Comparison of ENCODE assay signal across 28 cellular contexts in the genomic region with DNA sequence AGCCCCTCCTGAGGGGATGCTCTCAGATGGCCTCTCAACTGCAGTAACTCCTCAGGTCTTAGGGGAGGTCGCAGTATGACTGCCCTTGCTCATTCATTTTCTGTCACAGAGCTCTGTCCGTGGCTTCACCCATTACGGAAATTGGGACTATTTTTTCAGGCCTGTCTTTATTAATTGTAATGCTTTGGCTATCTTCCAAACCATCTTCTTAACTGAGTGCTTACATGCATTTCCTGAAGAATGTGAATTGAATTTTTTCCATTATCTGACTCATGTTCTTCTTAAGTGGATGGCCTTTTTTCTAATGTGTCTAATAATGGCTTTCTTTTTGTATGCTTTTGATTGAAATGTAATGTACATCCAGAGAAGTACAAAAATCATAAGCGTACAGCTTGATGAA. TPM values are rescaled to one million over a fixed set of nuclear protein-coding genes. Genes with fewer than 3 reads are reported as not detected.
"Had no signal": no experiment of that assay in that cellular context is flagged by ENCODE, and none has a peak within 500 bp of the region (broad histone marks: within the 10 kb centered on the region; RNA-seq: fewer than 3 reads in every experiment).

No MANE protein-coding gene starts in this region.

- H3K36me3 ChIP-seq: adrenal gland, breast epithelium, Peyer's patch, SJSA1 had no signal

- H3K27me3 ChIP-seq: adrenal gland, breast epithelium, Peyer's patch, SJSA1 had no signal

- H3K4me3 ChIP-seq: adrenal gland, breast epithelium, Peyer's patch, SJSA1 had no signal

- DNase-seq: activated CD4-positive, alpha-beta T cell treated with anti-CD3 and anti-CD28 coated beads for 48 hours; activated CD4-positive, alpha-beta T cell treated with anti-CD3 and anti-CD28 coated beads, Interleukin-2, amount 50 U/mL, for 4 hours; activated CD4-positive, CD25-positive, alpha-beta regulatory T cell treated with anti-CD3 and anti-CD28 coated beads, Interleukin-2, amount 50 U/mL, for 72 hours; activated CD8-positive, alpha-beta memory T cell treated with anti-CD3 and anti-CD28 coated beads, Interleukin-2, amount 50 U/mL, for 48 hours; activated CD8-positive, alpha-beta T cell treated with anti-CD3 and anti-CD28 coated beads, Interleukin-2, amount 10 ng/mL, durations not matched to agents 7 days and 5 days; activated naive CD4-positive, alpha-beta T cell treated with anti-CD3 and anti-CD28 coated beads, Interleukin-2, amount 50 U/mL, for 16 hours; activated naive CD8-positive, alpha-beta T cell treated with anti-CD3 and anti-CD28 coated beads, Interleukin-2, amount 10 ng/mL, durations not matched to agents 7 days and 5 days; activated T-cell treated with anti-CD3 and anti-CD28 coated beads, Interleukin-2, amount 50 U/mL, for 1 hour; adrenal gland; anterior cingulate cortex; central memory CD4-positive, alpha-beta T cell; IMR-90; KG1; NCI-H1092; NCI-H1436; NCI-H1694 treated with DMSO at 0.1 percent for 48 hours; NCI-H2029 treated with DMSO at 0.1 percent for 48 hours; NCI-H446; NCI-H524; Peyer's patch; SHP77; T-cell; T-helper 2 cell had no signal

- ATAC-seq: activated CD8-positive, alpha-beta T cell treated with anti-CD3 and anti-CD28 coated beads, Interleukin-2, amount 10 ng/mL, durations not matched to agents 7 days and 5 days; T-cell; WTC11 had no signal

RNA-seq across cellular contexts. Expression of a gene that starts 36.4 kb away (rescaled TPM):
- total RNA-seq: IMR-90, LHCN-M2, M059J, SJSA1 had no signal
